In genomic region chr20:5559937-5560336, GRCh38 we compare ENCODE assay signal across 1 cellular context.
TF ChIP-seq lines count a peak whose summit lies in the region.

No MANE protein-coding gene starts in this region.

TF ChIP-seq in SK-N-SH, 30 proteins besides CTCF, POLR2A, EP300 and RAD21 (continued from another document):
- TF ChIP-seq, protein P1, sequence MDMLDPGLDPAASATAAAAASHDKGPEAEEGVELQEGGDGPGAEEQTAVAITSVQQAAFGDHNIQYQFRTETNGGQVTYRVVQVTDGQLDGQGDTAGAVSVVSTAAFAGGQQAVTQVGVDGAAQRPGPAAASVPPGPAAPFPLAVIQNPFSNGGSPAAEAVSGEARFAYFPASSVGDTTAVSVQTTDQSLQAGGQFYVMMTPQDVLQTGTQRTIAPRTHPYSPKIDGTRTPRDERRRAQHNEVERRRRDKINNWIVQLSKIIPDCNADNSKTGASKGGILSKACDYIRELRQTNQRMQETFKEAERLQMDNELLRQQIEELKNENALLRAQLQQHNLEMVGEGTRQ (IDR thresholded peaks at IDR 0.05; ENCODE audit: borderline replicate concordance, low read depth, low read length), result no peak
- TF ChIP-seq ZBTB33 (IDR thresholded peaks at IDR 0.05; ENCODE audit: borderline replicate concordance, low read depth) (no peak), ELF1 (IDR thresholded peaks at IDR 0.05) (no peak), MEF2A (IDR thresholded peaks at IDR 0.05; ENCODE audit: borderline replicate concordance, low read depth) (no peak)
